In genomic region chr11:12271826-12272366, GRCh38 we compare ENCODE assay signal across 19 cellular contexts.
DNase-seq lines count a peak whose midpoint lies in the region; ATAC-seq and TF ChIP-seq lines count a peak whose summit lies in the region.
"Had no signal": no experiment of that assay in that cellular context is flagged by ENCODE, and none has a peak within 500 bp of the region (broad histone marks: within the 10 kb centered on the region; RNA-seq: fewer than 3 reads in every experiment).

No MANE protein-coding gene starts in this region.

- H2AK5ac ChIP-seq in neuronal stem cell (ENCODE audit: low read depth, low read length): no peak overlapping the region

- H4K8ac ChIP-seq in neuronal stem cell (ENCODE audit: low read depth, low read length): no peak overlapping the region

- H2BK15ac ChIP-seq in neuronal stem cell (ENCODE audit: low read length): no peak overlapping the region

- peaks cover 0 to 3% (median 0%) of the 10 kb centered on the region in 3 experiments for H3K27me3 ChIP-seq in neuronal stem cell (ENCODE audit: control insufficient read depth in 3 of 3, insufficient read depth in 3 of 3, low read depth in 1 of 3, low read length in 3 of 3)
- no peaks in the 10 kb centered on the region for H3K27me3 ChIP-seq in osteoblast (ENCODE audit: insufficient read depth, low read length)

- no peak overlapping the region for H4K91ac ChIP-seq in neuronal stem cell (ENCODE audit: low read depth, low read length, poor library complexity)

- H3K27ac ChIP-seq in neuronal stem cell (replicated peaks; ENCODE audit: low read length) (no peak overlapping the region), osteoblast (ENCODE audit: low read depth, low read length) (no peak overlapping the region)
- H3K27ac ChIP-seq: C4-2B had no signal

- H3K4me2 ChIP-seq in neuronal stem cell (ENCODE audit: insufficient read depth, low read length, poor library complexity, severe bottlenecking) (no peak overlapping the region), osteoblast (ENCODE audit: insufficient read depth, low read length) (no peak overlapping the region)

- no peak overlapping the region for H3K4ac ChIP-seq in neuronal stem cell (ENCODE audit: low read length)

- no peak overlapping the region for H2AFZ ChIP-seq in neuronal stem cell (ENCODE audit: low read length)
- H2AFZ ChIP-seq in osteoblast (ENCODE audit: low read length): no peak overlapping the region

- ATAC-seq in HG03045 (IDR thresholded peaks at IDR 0.05; ENCODE audit: unreplicated experiment) (no peak), GM18511 (IDR thresholded peaks at IDR 0.05; ENCODE audit: unreplicated experiment) (no peak)
- ATAC-seq: GM12878, T-cell had no signal

- DNase-seq in NCI-H524 (lab: John Stamatoyannopoulos, UW): peak; percentile 15 to 62
- no peak for DNase-seq in NCI-H524 treated with DMSO at 0.1 percent for 48 hours (lab: John Stamatoyannopoulos, UW)
- peak; percentile 86 for DNase-seq in cerebellar cortex (ENCODE audit: low spot score)
- no peak for DNase-seq in neuronal stem cell (ENCODE audit: low spot score)
- DNase-seq in osteoblast (ENCODE audit: insufficient read length, low spot score, missing footprints): no peak
- DNase-seq in DMS53 treated with DMSO at 0.1 percent for 48 hours (lab: John Stamatoyannopoulos, UW; ENCODE audit: unreplicated experiment): no peak
- DNase-seq: H9; HFFc6; MV-4-11; NCI-H1105 treated with DMSO at 0.1 percent for 48 hours; NCI-H2081 treated with DMSO at 0.1 percent for 48 hours; NCI-H446 treated with DMSO at 0.1 percent for 48 hours; NCI-H774; NK-92 treated with Interleukin-12 subunit alpha and Interleukin-12 subunit beta, amount 100 ng/mL, for 24 hours; T-cell had no signal

- H3K23ac ChIP-seq in neuronal stem cell (ENCODE audit: low read depth, low read length, poor library complexity): no peak overlapping the region

- H3K79me1 ChIP-seq in neuronal stem cell (ENCODE audit: low read depth, low read length): no peaks in the 10 kb centered on the region

- H4K20me1 ChIP-seq in osteoblast (ENCODE audit: insufficient read depth, low read length): no peaks in the 10 kb centered on the region

- H3K79me2 ChIP-seq in osteoblast (ENCODE audit: insufficient read depth, low read length): no peaks in the 10 kb centered on the region

- H3K9ac ChIP-seq in neuronal stem cell (ENCODE audit: low read depth, low read length, poor library complexity): no peak overlapping the region

- H2BK5ac ChIP-seq in neuronal stem cell (ENCODE audit: low read length): no peak overlapping the region

- TF ChIP-seq CTCF in osteoblast (IDR thresholded peaks at IDR 0.05; ENCODE audit: extremely low read depth, low read depth, low read length): no peak

- H3K14ac ChIP-seq in neuronal stem cell (ENCODE audit: low read length): no peak overlapping the region

- no peaks in the 10 kb centered on the region for H3K9me3 ChIP-seq in neuronal stem cell (replicated peaks in 1 of 2; ENCODE audit: control insufficient read depth in 2 of 2, insufficient read depth in 1 of 2, low read depth in 1 of 2, low read length in 2 of 2)
- H3K9me3 ChIP-seq in osteoblast (ENCODE audit: low read depth, low read length): no peaks in the 10 kb centered on the region

- H3K4me1 ChIP-seq in neuronal stem cell (ENCODE audit: control insufficient read depth in 2 of 2, insufficient read depth in 1 of 2, low read depth in 1 of 2, low read length in 2 of 2): peaks cover 2 to 4% of the 10 kb centered on the region in 2 donors
- peaks cover 32% of the 10 kb centered on the region for H3K4me1 ChIP-seq in osteoblast (ENCODE audit: insufficient read depth, low read length)

- H3K4me3 ChIP-seq in neuronal stem cell (ENCODE audit: low read length in 2 of 2): no peak overlapping the region
- H3K4me3 ChIP-seq in osteoblast (ENCODE audit: insufficient read depth, low read length): no peak overlapping the region
- H3K4me3 ChIP-seq: GM12878 had no signal

- H3K36me3 ChIP-seq in neuronal stem cell (replicated peaks in 1 of 2; ENCODE audit: control insufficient read depth in 2 of 2, insufficient read depth in 2 of 2, low read length in 2 of 2) (no peaks in the 10 kb centered on the region), osteoblast (ENCODE audit: insufficient read depth, low read length) (peaks cover 6% of the 10 kb centered on the region)

- H2BK12ac ChIP-seq in neuronal stem cell (ENCODE audit: low read length): no peak overlapping the region

- peak overlapping the region; percentile 20 for H3K18ac ChIP-seq in neuronal stem cell (ENCODE audit: low read length)

- H2BK120ac ChIP-seq in neuronal stem cell (ENCODE audit: low read depth, low read length): no peak overlapping the region

- no CpG with 5 or more reads among the region's 6 CpGs for WGBS in neuronal stem cell (ENCODE audit: extremely low coverage in 2 of 2, insufficient read length in 2 of 2, insufficient replicate concordance in 1 of 2), 2 donors

Comparison
In these comparisons a context has a peak if more than half of its experiments do, and no peak if none do; other contexts are left out.
1. DNase-seq: peak in NCI-H524 (2 of 2) and cerebellar cortex (single experiment); none in NCI-H524 treated with DMSO at 0.1 percent for 48 hours (single experiment), neuronal stem cell (single experiment), osteoblast (single experiment) and DMS53 treated with DMSO at 0.1 percent for 48 hours (single experiment).